ENCODE assay signal across 16 cellular contexts in genomic region chr21:29185172-29185571, GRCh38.
"Had no signal": no experiment of that assay in that cellular context is flagged by ENCODE, and none has a peak within 500 bp of the region (broad histone marks: within the 10 kb centered on the region; RNA-seq: fewer than 3 reads in every experiment).

No MANE protein-coding gene starts in this region.

- FAIRE-seq: pancreas had no signal

- H3K27me3 ChIP-seq: adrenal gland, pancreas, upper lobe of left lung had no signal

- H3K9me3 ChIP-seq: adrenal gland, mucosa of descending colon, pancreas, upper lobe of left lung had no signal

- H3K4me3 ChIP-seq: adrenal gland, mucosa of descending colon, pancreas, upper lobe of left lung had no signal

- H3K36me3 ChIP-seq: adrenal gland, pancreas, upper lobe of left lung had no signal

- ATAC-seq: left cardiac atrium, mucosa of descending colon, natural killer cell, pancreas, T-helper 17 cell had no signal

- H3K27ac ChIP-seq: pancreas had no signal

- DNase-seq: activated CD4-positive, CD25-positive, alpha-beta regulatory T cell; activated naive CD4-positive, alpha-beta T cell treated with anti-CD3 and anti-CD28 coated beads, Interleukin-2, amount 10 ng/mL, durations not matched to agents 7 days and 5 days; adrenal gland; endodermal cell; foreskin fibroblast; glutamatergic neuron; immature natural killer cell; left cardiac atrium; mammary epithelial cell; mucosa of descending colon; natural killer cell; pancreas; stimulated activated CD4-positive, alpha-beta T cell treated with anti-CD3 and anti-CD28 coated beads, Interleukin-15, amount 100 ng/mL, for 24 hours; stimulated activated CD4-positive, alpha-beta T cell treated with anti-CD3 and anti-CD28 coated beads, Interleukin-4, amount 100 ng/mL, for 24 hours; T-helper 17 cell; upper lobe of left lung had no signal
